In genomic region chr1:150507912-150508864, GRCh38 we compare ENCODE assay signal across 8 cellular contexts. TPM values are rescaled to one million over a fixed set of nuclear protein-coding genes. Genes with fewer than 3 reads are reported as not detected.
A peak's percentile ranks its signal among the peaks of the same experiment; 100 is the strongest.
DNase-seq lines count a peak whose midpoint lies in the region; ATAC-seq and TF ChIP-seq lines count a peak whose summit lies in the region.

Gene ECM1 (plus strand): TSS chr1:150508109. CDS start chr1:150508210, 101 bp downstream.

- peak within 1 kb of the TSS; percentile 44 for H3K4me3 ChIP-seq in choroid plexus epithelial cell (ENCODE audit: low read depth, low read length)

- peak; percentile 54 for DNase-seq in CD1c-positive myeloid dendritic cell (ENCODE audit: extremely low spot score)
- DNase-seq in MV-4-11 (lab: John Stamatoyannopoulos, UW) = peak; percentile 66
- DNase-seq in choroid plexus epithelial cell (ENCODE audit: low read depth) = peak; percentile 86
- no peak for DNase-seq in mesenteric fat pad (ENCODE audit: low spot score)
- no peak for DNase-seq in NCI-H748 (lab: John Stamatoyannopoulos, UW; ENCODE audit: unreplicated experiment)

- ATAC-seq in HG02938 (IDR thresholded peaks at IDR 0.05; ENCODE audit: unreplicated experiment) (no peak), HG03139 (IDR thresholded peaks at IDR 0.05; ENCODE audit: unreplicated experiment) (no peak), GM18498 (IDR thresholded peaks at IDR 0.05; ENCODE audit: unreplicated experiment) (no peak)

- no peak for TF ChIP-seq CTCF in choroid plexus epithelial cell (conservative IDR thresholded peaks at IDR 0.05; ENCODE audit: low read depth, low read length)

RNA-seq across cellular contexts. Expression of gene ECM1, which starts in this region (rescaled TPM):
- total RNA-seq in mesenteric fat pad = 33.1 TPM

Comparison
In these comparisons a context has a peak if more than half of its experiments do, and no peak if none do; other contexts are left out.
1. DNase-seq: peak in CD1c-positive myeloid dendritic cell (single experiment), MV-4-11 (single experiment) and choroid plexus epithelial cell (single experiment); none in mesenteric fat pad (single experiment) and NCI-H748 (single experiment).